Comparison of ENCODE assay signal across 9 cellular contexts in genomic region chr5:134511796-134512660, GRCh38. TPM values are rescaled to one million over a fixed set of nuclear protein-coding genes. Genes with fewer than 3 reads are reported as not detected.
DNase-seq lines count a peak whose midpoint lies in the region; ATAC-seq and TF ChIP-seq lines count a peak whose summit lies in the region.
"Had no signal": no experiment of that assay in that cellular context is flagged by ENCODE, and none has a peak within 500 bp of the region (broad histone marks: within the 10 kb centered on the region; RNA-seq: fewer than 3 reads in every experiment).

No MANE protein-coding gene starts in this region.

- TF ChIP-seq CTCF in fibroblast of mammary gland (conservative IDR thresholded peaks at IDR 0.05; ENCODE audit: control insufficient read depth, insufficient read depth, low read depth, low read length) (peak; percentile 15), ovary (IDR thresholded peaks at IDR 0.05) (peak in 1 of 3 donors; percentile 14)

- H3K27me3 ChIP-seq in ovary = no peaks in the 10 kb centered on the region

- no peak for TF ChIP-seq EP300 in ovary (IDR thresholded peaks at IDR 0.05)

- ATAC-seq in HG02759 (IDR thresholded peaks at IDR 0.05; ENCODE audit: unreplicated experiment) (no peak), GM21423 (IDR thresholded peaks at IDR 0.05; ENCODE audit: unreplicated experiment) (no peak), GM21529 (IDR thresholded peaks at IDR 0.05; ENCODE audit: unreplicated experiment) (no peak)

- H3K27ac ChIP-seq in ovary = peak overlapping the region in 1 of 2 donors; percentile 53

- TF ChIP-seq POLR2A in ovary (IDR thresholded peaks at IDR 0.05) = no peak

- H3K4me1 ChIP-seq in ovary (ENCODE audit: insufficient read depth) = peaks cover 15% of the 10 kb centered on the region

- 30 to 41% (median 31%) methylated on average over 7 of the region's 7 CpGs for WGBS in ovary, 3 donors

- intact Hi-C loops in ovary (cut with DNase I) = loop anchor here in 2 of 4 donors (5.0 kb wide), 1 partner anchor 45 kb away; no protein-coding TSS in a partner anchor

- no peak overlapping the region for H3K4me3 ChIP-seq in fibroblast of mammary gland (ENCODE audit: control insufficient read depth, low read depth, low read length)
- no peak overlapping the region for H3K4me3 ChIP-seq in ovary

- H3K36me3 ChIP-seq in ovary = no peaks in the 10 kb centered on the region

- H3K9me3 ChIP-seq in ovary = no peaks in the 10 kb centered on the region

- DNase-seq in Daoy (ENCODE audit: low read depth) (peak; percentile 52), OCI-M1 (lab: John Stamatoyannopoulos, UW) (peak; percentile 43), fibroblast of mammary gland (ENCODE audit: low read depth) (peak; percentile 75), ovary (peak; percentile 83 to 97 (median 90))
- no peak for DNase-seq in stimulated activated CD4-positive, alpha-beta T cell treated with anti-CD3 and anti-CD28 coated beads, Interleukin-4, amount 100 ng/mL, for 1 hour
- DNase-seq: T1000 had no signal

RNA-seq across cellular contexts. Expression of gene JADE2, which starts 13.4 kb away (rescaled TPM):
- total RNA-seq in Daoy (2014; rRNA removed; shearing (Covaris generic)) = 10.9 and 21.1 TPM in 2 replicates
- total RNA-seq in ovary = 10 to 100 TPM; 31.4 to 82.9 (median 74.9) TPM
- polyA plus RNA-seq in ovary = 10 to 100 TPM; 23.2 to 28.1 TPM
